In the genomic region with DNA sequence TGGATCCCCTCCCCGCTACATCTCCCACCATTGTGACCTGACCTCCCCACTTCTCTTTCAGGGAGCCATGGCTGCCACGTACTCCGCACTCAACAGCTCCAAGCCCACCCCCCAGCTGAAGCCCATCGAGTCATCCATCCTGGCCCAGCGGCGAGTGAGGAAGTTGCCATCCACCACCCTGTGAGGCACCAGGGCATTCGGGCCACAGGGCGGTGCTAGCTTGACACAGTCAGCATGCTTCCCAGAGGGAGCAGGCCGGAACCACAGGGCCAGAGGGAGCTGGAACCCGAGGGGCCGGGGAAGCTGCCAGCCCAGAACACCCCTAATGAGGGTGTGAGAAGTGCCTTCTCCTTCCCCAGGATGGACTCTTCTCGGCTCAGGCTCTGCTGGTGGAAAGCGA, we compare ENCODE assay signal across 19 cellular contexts. TPM values are rescaled to one million over a fixed set of nuclear protein-coding genes. Genes with fewer than 3 reads are reported as not detected.
DNase-seq lines count a peak whose midpoint lies in the region; ATAC-seq and TF ChIP-seq lines count a peak whose summit lies in the region.
"Had no signal": no experiment of that assay in that cellular context is flagged by ENCODE, and none has a peak within 500 bp of the region (broad histone marks: within the 10 kb centered on the region; RNA-seq: fewer than 3 reads in every experiment).

No MANE protein-coding gene starts in this region.

- H3K4me1 ChIP-seq in lower lobe of right lung (no peaks in the 10 kb centered on the region), aorta (ENCODE audit: control insufficient read depth in 1 of 2, insufficient read depth in 2 of 2, low read length in 2 of 2) (no peaks in the 10 kb centered on the region), Caco-2 (no peaks in the 10 kb centered on the region)
- H3K4me1 ChIP-seq: BE2C had no signal

- no peak for ATAC-seq in activated CD8-positive, alpha-beta T cell treated with anti-CD3 and anti-CD28 coated beads for 36 hours
- ATAC-seq in activated CD8-positive, alpha-beta T cell treated with anti-CD3 and anti-CD28 coated beads, Interleukin-2, amount 10 ng/mL, durations not matched to agents 7 days and 5 days, result no peak
- ATAC-seq in lower lobe of right lung (peak; percentile 21 to 22), aorta (ENCODE audit: low FRiP score) (no peak), GM19023 (IDR thresholded peaks at IDR 0.05; ENCODE audit: unreplicated experiment) (no peak)

- BruUV-seq in Caco-2 (replicated peaks; lab: Mats Ljungman, UMichigan), result no TSS peak

- H3K27me3 ChIP-seq in lower lobe of right lung (ENCODE audit: low read depth), result no peaks in the 10 kb centered on the region
- H3K27me3 ChIP-seq in aorta (ENCODE audit: control insufficient read depth in 1 of 2, insufficient read depth in 2 of 2, low read length in 1 of 2), result no peaks in the 10 kb centered on the region
- no peaks in the 10 kb centered on the region for H3K27me3 ChIP-seq in Caco-2 (replicated peaks; ENCODE audit: control insufficient read depth, insufficient read depth, low read length)
- H3K27me3 ChIP-seq: BE2C had no signal

- H3K9me3 ChIP-seq in lower lobe of right lung (no peaks in the 10 kb centered on the region), aorta (ENCODE audit: control insufficient read depth, low read length) (no peaks in the 10 kb centered on the region), Caco-2 (no peaks in the 10 kb centered on the region)
- H3K9me3 ChIP-seq: BE2C had no signal

- CTCF ChIA-PET in activated CD8-positive, alpha-beta T cell treated with anti-CD3 and anti-CD28 coated beads for 36 hours (lab: Charles Lee), result no interaction called here
- CTCF ChIA-PET in activated CD8-positive, alpha-beta T cell treated with anti-CD3 and anti-CD28 coated beads, Interleukin-2, amount 10 ng/mL, durations not matched to agents 7 days and 5 days (lab: Charles Lee), result interaction anchor here (1.3 to 2.0 kb wide), 2 partner anchors 25 to 32 kb away, joined by 4 to 6 read pairs; no protein-coding TSS in a partner anchor
- CTCF ChIA-PET in RWPE1 (lab: Yijun Ruan, JAX) (interaction anchor here (0.7 to 1.1 kb wide), 2 partner anchors 20 to 227 kb away, joined by 3 read pairs; no protein-coding TSS in a partner anchor), Caco-2 (lab: Charles Lee) (no interaction called here)

- in situ Hi-C loops in ACHN (cut with HindIII; ENCODE audit: low pct_ligation_motif_present, low pct_unique_long_range_greater_than_20kb, low sequenced_read_pairs), result no loop called here

- DNase-seq in activated CD8-positive, alpha-beta T cell treated with anti-CD3 and anti-CD28 coated beads for 36 hours, result no peak
- no peak for DNase-seq in activated CD8-positive, alpha-beta T cell treated with anti-CD3 and anti-CD28 coated beads, Interleukin-2, amount 10 ng/mL, durations not matched to agents 7 days and 5 days
- DNase-seq in RWPE1 (ENCODE audit: low spot score) (no peak), lower lobe of right lung (no peak), aorta (peak; percentile 52 to 65), ACHN (no peak), Caco-2 (no peak)
- DNase-seq: BE2C; Calu3; CD4-positive, alpha-beta memory T cell; KG1; NCI-H1417 treated with DMSO at 0.1 percent for 48 hours; NCI-H187 treated with DMSO at 0.1 percent for 48 hours; NCI-H2227 treated with DMSO at 0.1 percent for 48 hours; NCI-H524; NCI-H82; RPMI8226 had no signal

- WGBS in aorta, 2 donors, result 91 to 92% methylated on average over 13 of the region's 13 CpGs

- no peak for TF ChIP-seq CTCF in activated CD8-positive, alpha-beta T cell treated with anti-CD3 and anti-CD28 coated beads for 36 hours (IDR thresholded peaks at IDR 0.05)
- no peak for TF ChIP-seq CTCF in RWPE1 (conservative IDR thresholded peaks at IDR 0.05; ENCODE audit: low read depth)
- TF ChIP-seq CTCF in lower lobe of right lung (IDR thresholded peaks at IDR 0.05), result no peak
- no peak for TF ChIP-seq CTCF in Caco-2 (IDR thresholded peaks at IDR 0.05; ENCODE audit: insufficient read depth in 1 of 2, low read depth in 1 of 2, low read length in 1 of 2, severe bottlenecking in 1 of 2, unreplicated experiment in 1 of 2)

- no peak overlapping the region for H3K4me3 Mint-ChIP-seq in activated CD8-positive, alpha-beta T cell treated with anti-CD3 and anti-CD28 coated beads for 36 hours
- H3K4me3 Mint-ChIP-seq in activated CD8-positive, alpha-beta T cell treated with anti-CD3 and anti-CD28 coated beads, Interleukin-2, amount 10 ng/mL, durations not matched to agents 7 days and 5 days, result no peak overlapping the region
- H3K4me3 Mint-ChIP-seq in Caco-2 (ENCODE audit: unreplicated experiment), result no peak overlapping the region
- H3K4me3 Mint-ChIP-seq: CD4-positive, alpha-beta memory T cell had no signal

- no peaks in the 10 kb centered on the region for H3K27me3 Mint-ChIP-seq in activated CD8-positive, alpha-beta T cell treated with anti-CD3 and anti-CD28 coated beads for 36 hours
- H3K27me3 Mint-ChIP-seq in activated CD8-positive, alpha-beta T cell treated with anti-CD3 and anti-CD28 coated beads, Interleukin-2, amount 10 ng/mL, durations not matched to agents 7 days and 5 days (ENCODE audit: low read depth), result no peaks in the 10 kb centered on the region
- no peaks in the 10 kb centered on the region for H3K27me3 Mint-ChIP-seq in Caco-2 (ENCODE audit: insufficient read depth, unreplicated experiment)
- H3K27me3 Mint-ChIP-seq: CD4-positive, alpha-beta memory T cell had no signal

- peaks cover 53% of the 10 kb centered on the region for H3K36me3 Mint-ChIP-seq in activated CD8-positive, alpha-beta T cell treated with anti-CD3 and anti-CD28 coated beads for 36 hours (ENCODE audit: low read depth)
- peaks cover 54% of the 10 kb centered on the region for H3K36me3 Mint-ChIP-seq in activated CD8-positive, alpha-beta T cell treated with anti-CD3 and anti-CD28 coated beads, Interleukin-2, amount 10 ng/mL, durations not matched to agents 7 days and 5 days (ENCODE audit: low read depth)
- H3K36me3 Mint-ChIP-seq in Caco-2 (ENCODE audit: insufficient read depth, unreplicated experiment), result peaks cover 19% of the 10 kb centered on the region

- intact Hi-C loops in activated CD8-positive, alpha-beta T cell treated with anti-CD3 and anti-CD28 coated beads for 36 hours (cut with micrococcal nuclease), result no loop called here
- intact Hi-C loops in lower lobe of right lung (cut with DNase I) (no loop called here), aorta (cut with DNase I) (no loop called here), Caco-2 (cut with micrococcal nuclease; ENCODE audit: unreplicated experiment) (no loop called here)

- POLR2A ChIA-PET in activated CD8-positive, alpha-beta T cell treated with anti-CD3 and anti-CD28 coated beads for 36 hours (lab: Charles Lee), result interaction anchor here (1.0 kb wide), 1 partner anchor 18 kb away, joined by 3 read pairs; no protein-coding TSS in a partner anchor
- POLR2A ChIA-PET in activated CD8-positive, alpha-beta T cell treated with anti-CD3 and anti-CD28 coated beads, Interleukin-2, amount 10 ng/mL, durations not matched to agents 7 days and 5 days (lab: Charles Lee), result no interaction called here
- POLR2A ChIA-PET in RWPE1 (lab: Yijun Ruan, JAX; ENCODE audit: low non-redundant PET), result no interaction called here
- POLR2A ChIA-PET in Caco-2 (lab: Charles Lee), result no interaction called here

- H3K27ac ChIP-seq in RWPE1 (peak overlapping the region; percentile 21; the same call in 1 of the 2 replicates), lower lobe of right lung (no peak overlapping the region), aorta (ENCODE audit: low read depth in 1 of 2, low read length in 2 of 2) (no peak overlapping the region)
- H3K27ac ChIP-seq: 22Rv1 had no signal

- peak overlapping the region; percentile 47 for H3K27ac Mint-ChIP-seq in activated CD8-positive, alpha-beta T cell treated with anti-CD3 and anti-CD28 coated beads for 36 hours
- no peak overlapping the region for H3K27ac Mint-ChIP-seq in activated CD8-positive, alpha-beta T cell treated with anti-CD3 and anti-CD28 coated beads, Interleukin-2, amount 10 ng/mL, durations not matched to agents 7 days and 5 days
- H3K27ac Mint-ChIP-seq in Caco-2 (ENCODE audit: unreplicated experiment), result no peak overlapping the region

- H3K4me3 ChIP-seq in lower lobe of right lung (no peak overlapping the region), aorta (ENCODE audit: low read length in 2 of 2) (no peak overlapping the region), Caco-2 (ENCODE audit: low read depth, low read length) (no peak overlapping the region)

- H3K9me3 Mint-ChIP-seq in activated CD8-positive, alpha-beta T cell treated with anti-CD3 and anti-CD28 coated beads for 36 hours, result no peaks in the 10 kb centered on the region
- no peaks in the 10 kb centered on the region for H3K9me3 Mint-ChIP-seq in activated CD8-positive, alpha-beta T cell treated with anti-CD3 and anti-CD28 coated beads, Interleukin-2, amount 10 ng/mL, durations not matched to agents 7 days and 5 days (ENCODE audit: insufficient read depth)
- no peaks in the 10 kb centered on the region for H3K9me3 Mint-ChIP-seq in Caco-2 (ENCODE audit: unreplicated experiment)
- H3K9me3 Mint-ChIP-seq: CD4-positive, alpha-beta memory T cell had no signal

- peaks cover 54% of the 10 kb centered on the region for H3K4me1 Mint-ChIP-seq in activated CD8-positive, alpha-beta T cell treated with anti-CD3 and anti-CD28 coated beads for 36 hours (ENCODE audit: low read depth)
- peaks cover 20% of the 10 kb centered on the region for H3K4me1 Mint-ChIP-seq in activated CD8-positive, alpha-beta T cell treated with anti-CD3 and anti-CD28 coated beads, Interleukin-2, amount 10 ng/mL, durations not matched to agents 7 days and 5 days (ENCODE audit: low read depth)
- no peaks in the 10 kb centered on the region for H3K4me1 Mint-ChIP-seq in Caco-2 (ENCODE audit: low read depth, unreplicated experiment)

- H3K36me3 ChIP-seq in lower lobe of right lung (peaks cover 65% of the 10 kb centered on the region), aorta (ENCODE audit: control insufficient read depth in 1 of 2, insufficient read depth in 2 of 2, low read length in 1 of 2) (no peaks in the 10 kb centered on the region), Caco-2 (ENCODE audit: control insufficient read depth, insufficient read depth, low read length) (no peaks in the 10 kb centered on the region)
- H3K36me3 ChIP-seq: BE2C had no signal

RNA-seq across cellular contexts. Expression of gene RPS6KA1, which starts 44.5 kb away (rescaled TPM):
- total RNA-seq in activated CD8-positive, alpha-beta T cell treated with anti-CD3 and anti-CD28 coated beads for 36 hours, result 100 to 1,000 TPM; 139 TPM
- 100 to 1,000 TPM; 179 to 193 TPM for total RNA-seq in activated CD8-positive, alpha-beta T cell treated with anti-CD3 and anti-CD28 coated beads, Interleukin-2, amount 10 ng/mL, durations not matched to agents 7 days and 5 days
- total RNA-seq in lower lobe of right lung (140 TPM), aorta (10 to 100 TPM; 12.0 to 21.0 TPM), Caco-2 (2022) (26.9 and 29.0 TPM in 2 replicates)
- polyA plus RNA-seq in aorta, result 10 to 100 TPM in 1 of 2 donors, under 1 TPM in 1; 0.87 to 21.4 TPM

Comparison
In these comparisons a context has a peak if more than half of its experiments do, and no peak if none do; other contexts are left out.
1. CTCF ChIA-PET loops: an anchor here in activated CD8-positive, alpha-beta T cell treated with anti-CD3 and anti-CD28 coated beads, Interleukin-2, amount 10 ng/mL, durations not matched to agents 7 days and 5 days (1.3 to 2.0 kb wide) and RWPE1 (0.7 to 1.1 kb wide); none called in activated CD8-positive, alpha-beta T cell treated with anti-CD3 and anti-CD28 coated beads for 36 hours and Caco-2.
2. ATAC-seq: peak in lower lobe of right lung (2 of 2); none in activated CD8-positive, alpha-beta T cell treated with anti-CD3 and anti-CD28 coated beads for 36 hours (single experiment), activated CD8-positive, alpha-beta T cell treated with anti-CD3 and anti-CD28 coated beads, Interleukin-2, amount 10 ng/mL, durations not matched to agents 7 days and 5 days (single experiment), aorta (single experiment) and GM19023 (single experiment).
3. DNase-seq: peak in aorta (2 of 2); none in activated CD8-positive, alpha-beta T cell treated with anti-CD3 and anti-CD28 coated beads for 36 hours (single experiment), activated CD8-positive, alpha-beta T cell treated with anti-CD3 and anti-CD28 coated beads, Interleukin-2, amount 10 ng/mL, durations not matched to agents 7 days and 5 days (single experiment), RWPE1 (single experiment), lower lobe of right lung (single experiment), ACHN (single experiment) and Caco-2 (0 of 2).